Comparison of ENCODE assay signal across 9 cellular contexts in the genomic region with DNA sequence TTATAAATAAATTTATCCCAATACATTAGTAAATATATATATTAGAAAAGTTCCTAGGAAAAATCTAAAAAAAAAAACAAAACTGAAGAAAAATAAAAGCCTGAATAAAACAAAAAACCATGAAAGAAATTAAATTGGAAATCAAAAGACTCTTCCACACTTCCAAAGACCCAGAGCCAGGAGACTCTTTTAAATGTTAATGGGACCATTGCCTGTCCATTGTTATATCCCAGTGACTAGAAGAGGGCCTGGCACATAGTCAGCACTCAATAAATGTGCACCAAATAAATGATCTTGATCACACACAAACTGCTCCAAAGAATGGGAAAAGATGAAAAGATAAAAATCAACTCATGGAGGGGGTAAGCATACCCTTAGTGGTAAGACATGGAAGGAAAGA. TPM values are rescaled to one million over a fixed set of nuclear protein-coding genes. Genes with fewer than 3 reads are reported as not detected.
"Had no signal": no experiment of that assay in that cellular context is flagged by ENCODE, and none has a peak within 500 bp of the region (broad histone marks: within the 10 kb centered on the region; RNA-seq: fewer than 3 reads in every experiment).

No MANE protein-coding gene starts in this region.

- H3K4me3 Mint-ChIP-seq: HFFc6, IgD-negative memory B cell had no signal

- H3K4me1 Mint-ChIP-seq: IgD-negative memory B cell had no signal

- ATAC-seq: HCT116, HepG2 had no signal

- H3K36me3 Mint-ChIP-seq: IgD-negative memory B cell had no signal

- FAIRE-seq: HepG2 had no signal

- H3K27ac Mint-ChIP-seq: HFFc6, IgD-negative memory B cell had no signal

- DNase-seq: GM23248, H7, HFFc6, KBM-7 had no signal

RNA-seq across cellular contexts. Expression of a gene that starts 51.3 kb away (rescaled TPM):
- total RNA-seq: GM23248, H4, HepG2, HFFc6, HT1080 had no signal
